14 cellular contexts compared by ENCODE assay signal in the genomic region with DNA sequence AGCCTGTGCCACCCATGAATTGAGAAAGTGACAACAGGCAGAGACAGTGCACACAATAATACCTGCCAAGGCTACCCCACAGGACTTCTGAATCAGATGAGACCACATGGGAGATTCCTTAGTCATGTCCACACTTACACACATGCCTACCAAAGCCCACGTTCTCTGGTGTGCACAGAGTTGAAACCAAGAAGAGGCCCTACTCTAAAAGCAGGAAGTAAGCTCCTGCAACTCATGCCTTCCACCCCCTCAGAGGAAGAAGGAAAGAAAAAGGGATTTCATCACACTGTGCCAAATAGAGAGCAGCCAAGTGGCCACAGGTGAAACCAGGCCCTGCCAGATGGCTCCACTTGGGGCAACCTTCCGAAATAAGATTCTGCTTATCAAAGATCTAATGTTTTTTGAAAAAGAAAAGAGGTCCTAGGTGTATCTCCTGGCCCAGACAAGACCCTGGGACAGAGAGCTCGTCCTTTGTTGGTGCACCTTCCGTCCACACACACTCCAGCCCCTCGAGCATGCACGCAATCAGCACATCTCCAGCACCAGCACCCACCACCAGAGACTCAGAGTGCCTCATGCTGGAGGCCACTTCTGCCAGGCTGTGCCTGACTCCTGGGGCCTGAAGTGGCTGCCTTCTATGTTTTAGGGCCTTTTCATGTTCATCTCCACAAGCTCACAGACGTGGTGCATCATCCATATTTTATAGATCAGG.
DNase-seq lines count a peak whose midpoint lies in the region; ATAC-seq and TF ChIP-seq lines count a peak whose summit lies in the region.
"Had no signal": no experiment of that assay in that cellular context is flagged by ENCODE, and none has a peak within 500 bp of the region (broad histone marks: within the 10 kb centered on the region; RNA-seq: fewer than 3 reads in every experiment).

No MANE protein-coding gene starts in this region.

- intact Hi-C loops in IMR-90 (cut with micrococcal nuclease), result no loop called here
- intact Hi-C loops in psoas muscle (cut with DNase I), result no loop called here

- BruUV-seq in IMR-90 (replicated peaks; lab: Mats Ljungman, UMichigan), result no TSS peak

- no peak overlapping the region for H2AK9ac ChIP-seq in IMR-90 (replicated peaks; ENCODE audit: low read depth, low read length, poor library complexity)

- dilution Hi-C loops in IMR-90 (cut with HindIII; ENCODE audit: low sequenced_read_pairs, unreplicated experiment), result no loop called here

- in situ Hi-C loops in IMR-90 (cut with MboI; ENCODE audit: low sequenced_read_pairs), result no loop called here

- H2BK15ac ChIP-seq in IMR-90 (ENCODE audit: low read depth, low read length), result no peak overlapping the region

- H3K9me3 Mint-ChIP-seq in T-helper 2 cell treated with Interferon-gamma antibody and Interleukin-4, amounts not matched to agents 5 μg/mL and 100 μg/mL, for 36 hours, result no peaks in the 10 kb centered on the region
- H3K9me3 Mint-ChIP-seq: activated B cell treated with CpG ODN at 0.5 μM for 24 hours had no signal

- H2BK120ac ChIP-seq in IMR-90 (ENCODE audit: low read depth, low read length), result no peak overlapping the region

- no peak overlapping the region for H3K4me2 ChIP-seq in IMR-90 (ENCODE audit: low read depth, low read length)

- H2AFZ ChIP-seq in IMR-90 (replicated peaks; ENCODE audit: low read length, poor library complexity), result no peak overlapping the region

- no peak overlapping the region for H3K27ac Mint-ChIP-seq in T-helper 2 cell treated with Interferon-gamma antibody and Interleukin-4, amounts not matched to agents 5 μg/mL and 100 μg/mL, for 36 hours
- H3K27ac Mint-ChIP-seq: activated B cell treated with CpG ODN at 0.5 μM for 24 hours had no signal

- H3K18ac ChIP-seq in IMR-90 (ENCODE audit: low read depth, low read length), result no peak overlapping the region

- CTCF ChIA-PET in IMR-90 (lab: Yijun Ruan, JAX) (interaction anchor here (0.5 kb wide), 1 partner anchor 278 kb away, joined by 3 read pairs; no protein-coding TSS in a partner anchor), GM10248 (lab: Yijun Ruan, JAX) (interaction anchor here (1.2 to 1.5 kb wide), 2 partner anchors 16 to 46 kb away, joined by 3 to 6 read pairs; no protein-coding TSS in a partner anchor)

- POLR2A ChIA-PET in IMR-90 (lab: Charles Lee; ENCODE audit: unreplicated experiment), result no interaction called here
- POLR2A ChIA-PET in GM10248 (lab: Yijun Ruan, JAX), result no interaction called here

- WGBS in IMR-90 (ENCODE audit: extremely low coverage in 2 of 2, insufficient read length in 1 of 2), 2 experiments, result 58% methylated on average over 2 of the region's 7 CpGs; no CpG with 5 or more reads in 1 of the 2 experiments
- WGBS in psoas muscle, 3 donors, result 79 to 82% (median 82%) methylated on average over 7 of the region's 7 CpGs

- TF ChIP-seq POLR2A in IMR-90 (IDR thresholded peaks at IDR 0.05; ENCODE audit: low read depth, low read length), result no peak

- H3K36me3 Mint-ChIP-seq in T-helper 2 cell treated with Interferon-gamma antibody and Interleukin-4, amounts not matched to agents 5 μg/mL and 100 μg/mL, for 36 hours (ENCODE audit: low read depth), result no peaks in the 10 kb centered on the region

- H2BK20ac ChIP-seq in IMR-90 (ENCODE audit: low read depth, low read length), result no peak overlapping the region

- no peaks in the 10 kb centered on the region for H3K79me1 ChIP-seq in IMR-90 (ENCODE audit: low read depth in 1 of 2, low read length in 2 of 2)

- TF ChIP-seq CTCF in IMR-90 (conservative IDR thresholded peaks at IDR 0.05; ENCODE audit: low read depth, low read length) (no peak), psoas muscle (IDR thresholded peaks at IDR 0.05) (no peak), GM10248 (IDR thresholded peaks at IDR 0.05; ENCODE audit: control extremely low read depth, extremely low read depth, low read depth, missing control alignments) (no peak)

- no peaks in the 10 kb centered on the region for H3K36me3 ChIP-seq in IMR-90 (ENCODE audit: control insufficient read depth, insufficient read depth, low read length)
- no peaks in the 10 kb centered on the region for H3K36me3 ChIP-seq in adipocyte (ENCODE audit: control insufficient read depth, insufficient read depth, low read length, severe bottlenecking)
- H3K36me3 ChIP-seq in psoas muscle (ENCODE audit: insufficient read depth in 1 of 2, low read depth in 1 of 2), result no peaks in the 10 kb centered on the region
- H3K36me3 ChIP-seq: right lobe of liver, transverse colon had no signal

- H3K14ac ChIP-seq in IMR-90 (replicated peaks; ENCODE audit: low read depth, low read length), result no peak overlapping the region

- ATAC-seq in IMR-90 (ENCODE audit: low read depth) (no peak), psoas muscle (peak in 3 of 4 donors; percentile 15 to 44 (median 22)), HG03571 (IDR thresholded peaks at IDR 0.05; ENCODE audit: unreplicated experiment) (no peak)

- no peak for TF ChIP-seq RAD21 in IMR-90 (IDR thresholded peaks at IDR 0.05; ENCODE audit: low read length)

- no peak overlapping the region for H2AK5ac ChIP-seq in IMR-90 (ENCODE audit: low read depth, low read length)

- no peak overlapping the region for H4K8ac ChIP-seq in IMR-90 (ENCODE audit: low read depth in 2 of 2, low read length in 2 of 2)

- DNase-seq in T-helper 2 cell treated with Interferon-gamma antibody and Interleukin-4, amounts not matched to agents 5 μg/mL and 100 μg/mL, for 36 hours (ENCODE audit: low spot score), result peak; percentile 10
- DNase-seq in T-helper 2 cell, result no peak
- DNase-seq in IMR-90, result peak; percentile 23
- peak; percentile 5 for DNase-seq in adipocyte (ENCODE audit: low read depth)
- DNase-seq in psoas muscle, result no peak
- no peak for DNase-seq in GM10248 (ENCODE audit: extremely low spot score)
- no peak for DNase-seq in activated gamma-delta T cell treated with Interleukin-2 at 50 U/mL for 16 hours
- DNase-seq: activated B cell treated with CpG ODN at 0.5 μM for 24 hours; activated effector memory CD4-positive, alpha-beta T cell treated with anti-CD3 and anti-CD28 coated beads, Interleukin-2, amount 50 U/mL, for 16 hours; central memory CD4-positive, alpha-beta T cell; NCI-H2227 treated with DMSO at 0.1 percent for 48 hours; right lobe of liver; transverse colon had no signal

- no peak overlapping the region for H4K91ac ChIP-seq in IMR-90 (ENCODE audit: insufficient read depth, low read depth, low read length)

- peaks cover 4% of the 10 kb centered on the region for H3K4me1 Mint-ChIP-seq in T-helper 2 cell treated with Interferon-gamma antibody and Interleukin-4, amounts not matched to agents 5 μg/mL and 100 μg/mL, for 36 hours (ENCODE audit: low read depth)
- H3K4me1 Mint-ChIP-seq: activated B cell treated with CpG ODN at 0.5 μM for 24 hours had no signal

- H3K9ac ChIP-seq in IMR-90 (ENCODE audit: low read depth, low read length), result no peak overlapping the region
- no peak overlapping the region for H3K9ac ChIP-seq in adipocyte (ENCODE audit: low read length)

- no peak overlapping the region for H3K23ac ChIP-seq in IMR-90 (ENCODE audit: low read depth, low read length)

- no peak overlapping the region for H2BK5ac ChIP-seq in IMR-90 (ENCODE audit: low read depth, low read length, poor library complexity, severe bottlenecking)

- no peak overlapping the region for H3K4me3 Mint-ChIP-seq in T-helper 2 cell treated with Interferon-gamma antibody and Interleukin-4, amounts not matched to agents 5 μg/mL and 100 μg/mL, for 36 hours
- H3K4me3 Mint-ChIP-seq: activated B cell treated with CpG ODN at 0.5 μM for 24 hours had no signal

- H3K4me1 ChIP-seq in IMR-90 (ENCODE audit: control insufficient read depth, insufficient read depth, low read length), result no peaks in the 10 kb centered on the region
- peaks cover 21% of the 10 kb centered on the region for H3K4me1 ChIP-seq in adipocyte (ENCODE audit: control insufficient read depth, insufficient read depth, low read length)
- H3K4me1 ChIP-seq in psoas muscle, result no peaks in the 10 kb centered on the region
- H3K4me1 ChIP-seq: right lobe of liver, transverse colon had no signal

- H3K9me1 ChIP-seq in IMR-90 (ENCODE audit: insufficient read depth, low read length), result 0 out of 2 replicates have a peak, but pooled peaks cover 2% of the 10 kb centered on the region

- H3K27me3 Mint-ChIP-seq in T-helper 2 cell treated with Interferon-gamma antibody and Interleukin-4, amounts not matched to agents 5 μg/mL and 100 μg/mL, for 36 hours (ENCODE audit: low read depth), result peaks cover 12% of the 10 kb centered on the region

- H3K56ac ChIP-seq in IMR-90 (ENCODE audit: extremely low read depth, insufficient read depth, low read length), result no peak overlapping the region

- no peaks in the 10 kb centered on the region; the same call in none of the 2 replicates for H3K27me3 ChIP-seq in IMR-90 (ENCODE audit: control insufficient read depth, insufficient read depth, low read length)
- no peaks in the 10 kb centered on the region for H3K27me3 ChIP-seq in adipocyte (replicated peaks; ENCODE audit: control insufficient read depth, insufficient read depth, low read length)
- H3K27me3 ChIP-seq in psoas muscle (ENCODE audit: insufficient read depth in 3 of 3, low read length in 2 of 3), result no peaks in the 10 kb centered on the region
- H3K27me3 ChIP-seq: right lobe of liver, transverse colon had no signal

- H3K9me3 ChIP-seq in IMR-90 (ENCODE audit: control insufficient read depth, insufficient read depth, low read length), result no peaks in the 10 kb centered on the region
- H3K9me3 ChIP-seq in adipocyte (ENCODE audit: control insufficient read depth, low read length), result no peaks in the 10 kb centered on the region
- no peaks in the 10 kb centered on the region for H3K9me3 ChIP-seq in psoas muscle
- H3K9me3 ChIP-seq: right lobe of liver, transverse colon had no signal

- no peaks in the 10 kb centered on the region for H4K20me1 ChIP-seq in IMR-90 (ENCODE audit: insufficient read depth, low read length)

- no peak overlapping the region for H3K27ac ChIP-seq in IMR-90 (ENCODE audit: insufficient read depth, low read length)
- H3K27ac ChIP-seq in psoas muscle, result no peak overlapping the region
- H3K27ac ChIP-seq: right lobe of liver, transverse colon had no signal

- no peak overlapping the region for H3K4ac ChIP-seq in IMR-90 (ENCODE audit: low read depth, low read length)

- no peak overlapping the region for H3K4me3 ChIP-seq in IMR-90 (ENCODE audit: insufficient read depth, low read depth, low read length)
- H3K4me3 ChIP-seq in adipocyte (ENCODE audit: low read length), result no peak overlapping the region
- no peak overlapping the region for H3K4me3 ChIP-seq in psoas muscle
- H3K4me3 ChIP-seq: right lobe of liver, transverse colon had no signal

- H4K5ac ChIP-seq in IMR-90 (ENCODE audit: low read depth, low read length), result no peak overlapping the region

TF ChIP-seq in IMR-90, 13 proteins besides CTCF, POLR2A, EP300 and RAD21 (continues in another document):
- TF ChIP-seq MXI1 (IDR thresholded peaks at IDR 0.05; ENCODE audit: borderline replicate concordance, low read depth, low read length) (no peak), FOS (IDR thresholded peaks at IDR 0.05; ENCODE audit: low read depth, low read length) (no peak), CEBPB (IDR thresholded peaks at IDR 0.05; ENCODE audit: low read depth, low read length) (no peak), NFE2L2 (IDR thresholded peaks at IDR 0.05; ENCODE audit: low read depth, low read length) (no peak), SMC3 (IDR thresholded peaks at IDR 0.05; ENCODE audit: low read depth, low read length) (no peak)

Comparison
In these comparisons a context has a peak if more than half of its experiments do, and no peak if none do; other contexts are left out.
1. DNase-seq: peak in T-helper 2 cell treated with Interferon-gamma antibody and Interleukin-4, amounts not matched to agents 5 μg/mL and 100 μg/mL, for 36 hours (single experiment), IMR-90 (single experiment) and adipocyte (single experiment); none in T-helper 2 cell (0 of 5), psoas muscle (0 of 2), GM10248 (single experiment) and activated gamma-delta T cell treated with Interleukin-2 at 50 U/mL for 16 hours (single experiment).
2. ATAC-seq: peak in psoas muscle (3 of 4); none in IMR-90 (single experiment) and HG03571 (single experiment).